7 cellular contexts compared by ENCODE assay signal in genomic region chr19:57810410-57811295, GRCh38. TPM values are rescaled to one million over a fixed set of nuclear protein-coding genes. Genes with fewer than 3 reads are reported as not detected.
DNase-seq lines count a peak whose midpoint lies in the region; ATAC-seq and TF ChIP-seq lines count a peak whose summit lies in the region.
"Not testable (repeated sequence)": the region's sequence is repeated elsewhere in the genome, so short reads cannot be mapped to it uniquely, and the experiment has no call there.

No MANE protein-coding gene starts in this region.

- intact Hi-C loops in Panc1 (cut with micrococcal nuclease; ENCODE audit: unreplicated experiment); right lobe of liver (cut with DNase I): not testable (repeated sequence)

- not testable (repeated sequence) for H3K4me3 Mint-ChIP-seq in activated T-cell treated with anti-CD3 and anti-CD28 coated beads, Interleukin-2, amount 50 U/mL, for 24 hours

- not testable (repeated sequence) for H3K27me3 ChIP-seq in HUES64 (ENCODE audit: insufficient read depth, low read length); Panc1 (ENCODE audit: control insufficient read depth, insufficient read depth, low read length); right lobe of liver; parathyroid adenoma (ENCODE audit: control insufficient read depth, insufficient read depth, low read length)

- H3K9me3 ChIP-seq in HUES64 (ENCODE audit: insufficient read depth, low read depth, low read length); Panc1 (ENCODE audit: control insufficient read depth, insufficient read depth, low read depth, low read length); right lobe of liver; parathyroid adenoma (ENCODE audit: control insufficient read depth, low read length): not testable (repeated sequence)

- not testable (repeated sequence) for H2AFZ ChIP-seq in parathyroid adenoma

- not testable (repeated sequence) for H3K9ac ChIP-seq in HUES64 (ENCODE audit: low read depth, low read length); parathyroid adenoma

- H3K27me3 Mint-ChIP-seq in activated T-cell treated with anti-CD3 and anti-CD28 coated beads, Interleukin-2, amount 50 U/mL, for 24 hours = not testable (repeated sequence)

- not testable (repeated sequence) for DNase-seq in Panc1 (ENCODE audit: low read depth, low spot score); activated T-cell treated with anti-CD3 and anti-CD28 coated beads, Interleukin-2, amount 50 U/mL, for 24 hours; right lobe of liver
- peak; percentile 48 for DNase-seq in fibroblast of villous mesenchyme (ENCODE audit: low read depth)

- H3K27ac ChIP-seq in C4-2B = peak overlapping the region; percentile 43
- H3K27ac ChIP-seq in HUES64 (ENCODE audit: low read depth, low read length) = peak overlapping the region; percentile 23; the same call in 1 of the 2 replicates
- H3K27ac ChIP-seq in Panc1 (ENCODE audit: low read length); parathyroid adenoma: not testable (repeated sequence)
- peak overlapping the region in 2 of 3 donors; percentile 69 to 72 for H3K27ac ChIP-seq in right lobe of liver

- H3K36me3 Mint-ChIP-seq in activated T-cell treated with anti-CD3 and anti-CD28 coated beads, Interleukin-2, amount 50 U/mL, for 24 hours (ENCODE audit: low read depth) = peaks cover 80% of the 10 kb centered on the region

- TF ChIP-seq CTCF in C4-2B (conservative IDR thresholded peaks at IDR 0.05); Panc1 (IDR thresholded peaks at IDR 0.05); fibroblast of villous mesenchyme (IDR thresholded peaks at IDR 0.05; ENCODE audit: insufficient read depth, low read depth, low read length); right lobe of liver (IDR thresholded peaks at IDR 0.05); parathyroid adenoma (IDR thresholded peaks at IDR 0.05): not testable (repeated sequence)

- peak overlapping the region; percentile 31 for H3K4me2 ChIP-seq in parathyroid adenoma (ENCODE audit: low read length)

- BruUV-seq in Panc1 (replicated peaks; lab: Mats Ljungman, UMichigan) = TSS peak; percentile 49

- H3K36me3 ChIP-seq in HUES64 (ENCODE audit: insufficient read depth, low read length) (peaks cover 46% of the 10 kb centered on the region), right lobe of liver (peaks cover 0 to 29% (median 7%) of the 10 kb centered on the region in 4 donors)
- not testable (repeated sequence) for H3K36me3 ChIP-seq in Panc1 (ENCODE audit: control insufficient read depth, insufficient read depth, low read length); parathyroid adenoma (ENCODE audit: control insufficient read depth, insufficient read depth, low read length)

- POLR2A ChIA-PET in Panc1 (lab: Charles Lee) = not testable (repeated sequence)

- in situ Hi-C loops in Panc1 (cut with HindIII; ENCODE audit: low pct_unique_long_range_greater_than_20kb, low sequenced_read_pairs) = not testable (repeated sequence)

- H3K4me1 ChIP-seq in HUES64 (ENCODE audit: insufficient read depth, low read length); Panc1 (ENCODE audit: control insufficient read depth, insufficient read depth, low read length): not testable (repeated sequence)
- peaks cover 0 to 56% (median 10%) of the 10 kb centered on the region in 4 donors for H3K4me1 ChIP-seq in right lobe of liver
- peaks cover 13% of the 10 kb centered on the region for H3K4me1 ChIP-seq in parathyroid adenoma

- CTCF ChIA-PET in Panc1 (lab: Charles Lee) = not testable (repeated sequence)

- not testable (repeated sequence) for H3K9me3 Mint-ChIP-seq in activated T-cell treated with anti-CD3 and anti-CD28 coated beads, Interleukin-2, amount 50 U/mL, for 24 hours

- ATAC-seq in Panc1 = not testable (repeated sequence)
- ATAC-seq in right lobe of liver = peak; percentile 41 to 62 (median 61)

- peaks cover 30% of the 10 kb centered on the region for H3K79me2 ChIP-seq in parathyroid adenoma

- peaks cover 43% of the 10 kb centered on the region for H3K4me1 Mint-ChIP-seq in activated T-cell treated with anti-CD3 and anti-CD28 coated beads, Interleukin-2, amount 50 U/mL, for 24 hours (ENCODE audit: low read depth)

- not testable (repeated sequence) for H3K4me3 ChIP-seq in HUES64 (ENCODE audit: low read length); Panc1 (ENCODE audit: low read depth in 2 of 2, low read length in 2 of 2); fibroblast of villous mesenchyme (ENCODE audit: low read depth, low read length); parathyroid adenoma (ENCODE audit: low read depth, low read length)
- peak overlapping the region in 1 of 3 donors; percentile 35 for H3K4me3 ChIP-seq in right lobe of liver

- H3K27ac Mint-ChIP-seq in activated T-cell treated with anti-CD3 and anti-CD28 coated beads, Interleukin-2, amount 50 U/mL, for 24 hours = peak overlapping the region; percentile 22

- not testable (repeated sequence) for TF ChIP-seq POLR2A in right lobe of liver (IDR thresholded peaks at IDR 0.05)

- 89% methylated on average over 16 of the region's 17 CpGs for WGBS in HUES64
- WGBS in right lobe of liver (ENCODE audit: insufficient coverage, low coverage, low lambda C conversion rate, missing lambda C conversion rate) = 39% methylated on average over 7 of the region's 17 CpGs

RNA-seq across cellular contexts. Expression of gene ZNF552, which starts 4.1 kb away (rescaled TPM):
- polyA plus RNA-seq in HUES64 (2013, experiment 1 of 2) = 7.9 TPM
- 5.1 TPM for polyA plus RNA-seq in HUES64 (2013, experiment 2 of 2)
- total RNA-seq in Panc1 (2021; ENCODE audit: unreplicated experiment) (7.5 TPM), fibroblast of villous mesenchyme (7.4 and 12.1 TPM in 2 replicates), right lobe of liver (1 to 10 TPM; 2.6 to 9.0 (median 4.9) TPM)
- polyA plus RNA-seq in Panc1 (2012; ENCODE audit: insufficient read length) = 4.1 TPM

RNA-seq across cellular contexts. Expression of gene ZNF587B, which starts 19.4 kb away (rescaled TPM):
- 18.8 TPM for polyA plus RNA-seq in HUES64 (2013, experiment 1 of 2)
- 19.2 TPM for polyA plus RNA-seq in HUES64 (2013, experiment 2 of 2)
- total RNA-seq in Panc1 (2021; ENCODE audit: unreplicated experiment) (17.6 TPM), fibroblast of villous mesenchyme (25.1 and 28.1 TPM in 2 replicates), right lobe of liver (10 to 100 TPM in 3 of 6 experiments, 1 to 10 TPM in 3; 7.2 to 13.1 (median 10.4) TPM)
- polyA plus RNA-seq in Panc1 (2012; ENCODE audit: insufficient read length) = 2.7 TPM

RNA-seq across cellular contexts. Expression of gene ZNF587, which starts 39.0 kb away (rescaled TPM):
- polyA plus RNA-seq in HUES64 (2013, experiment 1 of 2) = 10.7 TPM
- polyA plus RNA-seq in HUES64 (2013, experiment 2 of 2) = 11.9 TPM
- 57.3 TPM for total RNA-seq in Panc1 (2021; ENCODE audit: unreplicated experiment)
- 14.1 TPM for polyA plus RNA-seq in Panc1 (2012; ENCODE audit: insufficient read length)
- 22.2 and 29.8 TPM in 2 replicates for total RNA-seq in fibroblast of villous mesenchyme
- 10 to 100 TPM in 5 of 6 experiments, 1 to 10 TPM in 1; 5.2 to 20.2 (median 12.6) TPM for total RNA-seq in right lobe of liver

RNA-seq across cellular contexts. Expression of gene ZNF586, which starts 41.2 kb away (rescaled TPM):
- polyA plus RNA-seq in HUES64 (2013, experiment 1 of 2) = 7.9 TPM
- 8.0 TPM for polyA plus RNA-seq in HUES64 (2013, experiment 2 of 2)
- total RNA-seq in Panc1 (2021; ENCODE audit: unreplicated experiment) (10.7 TPM), fibroblast of villous mesenchyme (12.2 and 22.9 TPM in 2 replicates), right lobe of liver (1 to 10 TPM; 4.0 to 8.4 (median 5.9) TPM)
- polyA plus RNA-seq in Panc1 (2012; ENCODE audit: insufficient read length) = 12.3 TPM
